1 cellular context compared by ENCODE assay signal in the genomic region with DNA sequence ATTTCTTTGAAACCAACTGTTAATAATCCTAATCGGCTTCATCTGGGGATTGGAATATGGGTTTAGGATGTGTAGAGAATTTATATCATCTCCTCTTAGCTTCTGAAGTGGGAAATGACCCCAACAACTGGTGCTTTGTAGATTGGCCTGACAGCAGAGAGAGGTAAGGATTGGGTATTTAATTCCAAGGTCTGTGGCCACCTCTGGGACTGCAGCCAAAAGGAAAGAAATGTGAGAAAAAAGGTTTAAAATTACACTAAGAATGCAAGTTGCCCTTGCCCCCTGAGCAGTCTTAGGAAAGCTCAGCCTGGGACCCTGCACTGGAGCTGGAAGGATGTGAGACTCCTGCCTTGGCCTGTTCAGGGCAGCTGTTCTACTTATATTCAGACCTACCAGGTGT.
TF ChIP-seq lines count a peak whose summit lies in the region.

No MANE protein-coding gene starts in this region.

TF ChIP-seq in HepG2, 621 proteins besides CTCF, POLR2A, EP300 and RAD21 (continued from another document):
- TF ChIP-seq, protein P1, sequence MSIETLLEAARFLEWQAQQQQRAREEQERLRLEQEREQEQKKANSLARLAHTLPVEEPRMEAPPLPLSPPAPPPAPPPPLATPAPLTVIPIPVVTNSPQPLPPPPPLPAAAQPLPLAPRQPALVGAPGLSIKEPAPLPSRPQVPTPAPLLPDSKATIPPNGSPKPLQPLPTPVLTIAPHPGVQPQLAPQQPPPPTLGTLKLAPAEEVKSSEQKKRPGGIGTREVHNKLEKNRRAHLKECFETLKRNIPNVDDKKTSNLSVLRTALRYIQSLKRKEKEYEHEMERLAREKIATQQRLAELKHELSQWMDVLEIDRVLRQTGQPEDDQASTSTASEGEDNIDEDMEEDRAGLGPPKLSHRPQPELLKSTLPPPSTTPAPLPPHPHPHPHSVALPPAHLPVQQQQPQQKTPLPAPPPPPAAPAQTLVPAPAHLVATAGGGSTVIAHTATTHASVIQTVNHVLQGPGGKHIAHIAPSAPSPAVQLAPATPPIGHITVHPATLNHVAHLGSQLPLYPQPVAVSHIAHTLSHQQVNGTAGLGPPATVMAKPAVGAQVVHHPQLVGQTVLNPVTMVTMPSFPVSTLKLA (IDR thresholded peaks at IDR 0.05), result no peak
- TF ChIP-seq ATF1 (CRISPR knock-in tag; IDR thresholded peaks at IDR 0.05) (no peak), ZNF780A (CRISPR knock-in tag; IDR thresholded peaks at IDR 0.05) (no peak), ZFP1 (CRISPR knock-in tag; IDR thresholded peaks at IDR 0.05) (no peak), ZFP36L2 (CRISPR knock-in tag; IDR thresholded peaks at IDR 0.05) (no peak), SP2 (CRISPR knock-in tag; IDR thresholded peaks at IDR 0.05) (no peak), PITX1 (CRISPR knock-in tag; IDR thresholded peaks at IDR 0.05) (no peak)
- TF ChIP-seq, protein P2, sequence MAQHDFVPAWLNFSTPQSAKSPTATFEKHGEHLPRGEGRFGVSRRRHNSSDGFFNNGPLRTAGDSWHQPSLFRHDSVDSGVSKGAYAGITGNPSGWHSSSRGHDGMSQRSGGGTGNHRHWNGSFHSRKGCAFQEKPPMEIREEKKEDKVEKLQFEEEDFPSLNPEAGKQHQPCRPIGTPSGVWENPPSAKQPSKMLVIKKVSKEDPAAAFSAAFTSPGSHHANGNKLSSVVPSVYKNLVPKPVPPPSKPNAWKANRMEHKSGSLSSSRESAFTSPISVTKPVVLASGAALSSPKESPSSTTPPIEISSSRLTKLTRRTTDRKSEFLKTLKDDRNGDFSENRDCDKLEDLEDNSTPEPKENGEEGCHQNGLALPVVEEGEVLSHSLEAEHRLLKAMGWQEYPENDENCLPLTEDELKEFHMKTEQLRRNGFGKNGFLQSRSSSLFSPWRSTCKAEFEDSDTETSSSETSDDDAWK (CRISPR knock-in tag; IDR thresholded peaks at IDR 0.05), result no peak
- TF ChIP-seq, protein P3, sequence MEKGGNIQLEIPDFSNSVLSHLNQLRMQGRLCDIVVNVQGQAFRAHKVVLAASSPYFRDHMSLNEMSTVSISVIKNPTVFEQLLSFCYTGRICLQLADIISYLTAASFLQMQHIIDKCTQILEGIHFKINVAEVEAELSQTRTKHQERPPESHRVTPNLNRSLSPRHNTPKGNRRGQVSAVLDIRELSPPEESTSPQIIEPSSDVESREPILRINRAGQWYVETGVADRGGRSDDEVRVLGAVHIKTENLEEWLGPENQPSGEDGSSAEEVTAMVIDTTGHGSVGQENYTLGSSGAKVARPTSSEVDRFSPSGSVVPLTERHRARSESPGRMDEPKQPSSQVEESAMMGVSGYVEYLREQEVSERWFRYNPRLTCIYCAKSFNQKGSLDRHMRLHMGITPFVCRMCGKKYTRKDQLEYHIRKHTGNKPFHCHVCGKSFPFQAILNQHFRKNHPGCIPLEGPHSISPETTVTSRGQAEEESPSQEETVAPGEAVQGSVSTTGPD (CRISPR knock-in tag; IDR thresholded peaks at IDR 0.05), result no peak
- TF ChIP-seq, protein P4, sequence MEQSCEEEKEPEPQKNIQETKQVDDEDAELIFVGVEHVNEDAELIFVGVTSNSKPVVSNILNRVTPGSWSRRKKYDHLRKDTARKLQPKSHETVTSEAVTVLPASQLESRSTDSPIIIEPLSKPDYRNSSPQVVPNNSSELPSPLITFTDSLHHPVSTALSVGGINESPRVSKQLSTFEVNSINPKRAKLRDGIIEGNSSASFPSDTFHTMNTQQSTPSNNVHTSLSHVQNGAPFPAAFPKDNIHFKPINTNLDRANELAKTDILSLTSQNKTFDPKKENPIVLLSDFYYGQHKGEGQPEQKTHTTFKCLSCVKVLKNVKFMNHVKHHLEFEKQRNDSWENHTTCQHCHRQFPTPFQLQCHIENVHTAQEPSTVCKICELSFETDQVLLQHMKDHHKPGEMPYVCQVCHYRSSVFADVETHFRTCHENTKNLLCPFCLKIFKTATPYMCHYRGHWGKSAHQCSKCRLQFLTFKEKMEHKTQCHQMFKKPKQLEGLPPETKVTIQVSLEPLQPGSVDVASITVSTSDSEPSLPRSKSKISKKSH (CRISPR knock-in tag; IDR thresholded peaks at IDR 0.05; ENCODE audit: borderline replicate concordance), result no peak
- TF ChIP-seq, protein P5, sequence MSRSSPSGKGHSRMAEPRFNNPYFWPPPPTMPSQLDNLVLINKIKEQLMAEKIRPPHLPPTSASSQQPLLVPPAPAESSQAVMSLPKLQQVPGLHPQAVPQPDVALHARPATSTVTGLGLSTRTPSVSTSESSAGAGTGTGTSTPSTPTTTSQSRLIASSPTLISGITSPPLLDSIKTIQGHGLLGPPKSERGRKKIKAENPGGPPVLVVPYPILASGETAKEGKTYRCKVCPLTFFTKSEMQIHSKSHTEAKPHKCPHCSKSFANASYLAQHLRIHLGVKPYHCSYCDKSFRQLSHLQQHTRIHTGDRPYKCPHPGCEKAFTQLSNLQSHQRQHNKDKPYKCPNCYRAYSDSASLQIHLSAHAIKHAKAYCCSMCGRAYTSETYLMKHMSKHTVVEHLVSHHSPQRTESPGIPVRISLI (CRISPR knock-in tag; IDR thresholded peaks at IDR 0.05; ENCODE audit: borderline replicate concordance), result no peak
- TF ChIP-seq, protein P6, sequence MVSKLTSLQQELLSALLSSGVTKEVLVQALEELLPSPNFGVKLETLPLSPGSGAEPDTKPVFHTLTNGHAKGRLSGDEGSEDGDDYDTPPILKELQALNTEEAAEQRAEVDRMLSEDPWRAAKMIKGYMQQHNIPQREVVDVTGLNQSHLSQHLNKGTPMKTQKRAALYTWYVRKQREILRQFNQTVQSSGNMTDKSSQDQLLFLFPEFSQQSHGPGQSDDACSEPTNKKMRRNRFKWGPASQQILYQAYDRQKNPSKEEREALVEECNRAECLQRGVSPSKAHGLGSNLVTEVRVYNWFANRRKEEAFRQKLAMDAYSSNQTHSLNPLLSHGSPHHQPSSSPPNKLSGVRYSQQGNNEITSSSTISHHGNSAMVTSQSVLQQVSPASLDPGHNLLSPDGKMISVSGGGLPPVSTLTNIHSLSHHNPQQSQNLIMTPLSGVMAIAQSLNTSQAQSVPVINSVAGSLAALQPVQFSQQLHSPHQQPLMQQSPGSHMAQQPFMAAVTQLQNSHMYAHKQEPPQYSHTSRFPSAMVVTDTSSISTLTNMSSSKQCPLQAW (CRISPR knock-in tag; IDR thresholded peaks at IDR 0.05), result no peak
